ENCODE assay signal across 8 cellular contexts in genomic region chr1:35269190-35269988, GRCh38. TPM values are rescaled to one million over a fixed set of nuclear protein-coding genes. Genes with fewer than 3 reads are reported as not detected.
DNase-seq lines count a peak whose midpoint lies in the region; ATAC-seq and TF ChIP-seq lines count a peak whose summit lies in the region.

No MANE protein-coding gene starts in this region.

- no peak for TF ChIP-seq CTCF in chondrocyte (IDR thresholded peaks at IDR 0.05)

- peak overlapping the region; percentile 59 for H3K27ac Mint-ChIP-seq in chondrocyte (ENCODE audit: unreplicated experiment)

- DNase-seq in NCI-H2171 treated with DMSO at 0.1 percent for 48 hours (lab: John Stamatoyannopoulos, UW) (peak; percentile 37), NCI-H2171 (lab: John Stamatoyannopoulos, UW) (no peak), MV-4-11 (lab: John Stamatoyannopoulos, UW) (peak; percentile 49), chondrocyte (ENCODE audit: low spot score) (no peak), myocyte (ENCODE audit: low read depth) (peak; percentile 3), medulla oblongata (ENCODE audit: extremely low spot score) (no peak), SK-N-DZ (ENCODE audit: low spot score) (no peak)

- H3K27me3 Mint-ChIP-seq in chondrocyte (ENCODE audit: low read depth) = no peaks in the 10 kb centered on the region

- no peaks in the 10 kb centered on the region for H3K9me3 Mint-ChIP-seq in chondrocyte (ENCODE audit: low read depth)

- ATAC-seq in HG02759 (IDR thresholded peaks at IDR 0.05; ENCODE audit: unreplicated experiment) = no peak

- H3K4me3 Mint-ChIP-seq in chondrocyte (ENCODE audit: unreplicated experiment) = peak overlapping the region; percentile 80

- peaks cover 41% of the 10 kb centered on the region for H3K4me1 Mint-ChIP-seq in chondrocyte (ENCODE audit: low read depth)

- H3K36me3 Mint-ChIP-seq in chondrocyte (ENCODE audit: low read depth) = no peaks in the 10 kb centered on the region

RNA-seq across cellular contexts. Expression of gene ZMYM4, which starts 0.9 kb away (rescaled TPM):
- total RNA-seq in chondrocyte (51.0 to 54.2 TPM (median 51.8 TPM) in 3 replicates), myocyte (33.3 and 42.1 TPM in 2 replicates)
- polyA plus RNA-seq in myocyte (2012) = 12.4 TPM
- 19.2 and 22.7 TPM in 2 replicates for polyA plus RNA-seq in SK-N-DZ (2014; cell fraction: cytosol; rRNA removed)
- polyA plus RNA-seq in SK-N-DZ (2014; cell fraction: nucleus; rRNA removed) = 17.8 and 22.9 TPM in 2 replicates

Comparison
In these comparisons a context has a peak if more than half of its experiments do, and no peak if none do; other contexts are left out.
1. DNase-seq: peak in NCI-H2171 treated with DMSO at 0.1 percent for 48 hours (single experiment), MV-4-11 (single experiment) and myocyte (single experiment); none in NCI-H2171 (single experiment), chondrocyte (single experiment), medulla oblongata (single experiment) and SK-N-DZ (single experiment).